ENCODE assay signal across 2 cellular contexts in the genomic region with DNA sequence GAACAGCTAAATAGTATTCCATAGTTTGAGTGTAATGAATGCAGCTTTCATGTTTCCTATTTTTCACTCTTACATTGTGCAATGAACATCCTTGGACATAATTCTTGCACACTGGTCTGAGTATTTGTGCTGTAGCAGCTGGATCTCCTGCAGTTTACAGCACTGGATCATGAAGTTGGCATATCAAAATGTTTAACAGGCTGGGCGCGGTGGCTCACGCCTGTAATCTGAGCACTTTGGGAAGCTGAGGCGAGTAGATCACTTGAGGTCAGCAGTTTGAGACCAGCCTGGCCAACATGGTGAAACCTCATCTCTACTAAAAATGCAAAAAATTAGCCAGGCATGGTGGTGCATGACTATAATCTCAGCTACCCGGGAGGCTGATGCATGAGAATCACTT. TPM values are rescaled to one million over a fixed set of nuclear protein-coding genes. Genes with fewer than 3 reads are reported as not detected.
"Had no signal": no experiment of that assay in that cellular context is flagged by ENCODE, and none has a peak within 500 bp of the region (broad histone marks: within the 10 kb centered on the region; RNA-seq: fewer than 3 reads in every experiment).

No MANE protein-coding gene starts in this region.

RNA-seq across cellular contexts. Expression of gene CELA2B, which starts 4.8 kb away (rescaled TPM):
- total RNA-seq: G401, GM12878 had no signal
- polyA plus RNA-seq: GM12878 had no signal

RNA-seq across cellular contexts. Expression of gene CELA2A, which starts 14.5 kb away (rescaled TPM):
- total RNA-seq: G401 had no signal
- polyA plus RNA-seq: GM12878 had no signal

RNA-seq across cellular contexts. Expression of gene CTRC, which starts 32.8 kb away (rescaled TPM):
- total RNA-seq: G401 had no signal
